ENCODE assay signal across 15 cellular contexts in the genomic region with DNA sequence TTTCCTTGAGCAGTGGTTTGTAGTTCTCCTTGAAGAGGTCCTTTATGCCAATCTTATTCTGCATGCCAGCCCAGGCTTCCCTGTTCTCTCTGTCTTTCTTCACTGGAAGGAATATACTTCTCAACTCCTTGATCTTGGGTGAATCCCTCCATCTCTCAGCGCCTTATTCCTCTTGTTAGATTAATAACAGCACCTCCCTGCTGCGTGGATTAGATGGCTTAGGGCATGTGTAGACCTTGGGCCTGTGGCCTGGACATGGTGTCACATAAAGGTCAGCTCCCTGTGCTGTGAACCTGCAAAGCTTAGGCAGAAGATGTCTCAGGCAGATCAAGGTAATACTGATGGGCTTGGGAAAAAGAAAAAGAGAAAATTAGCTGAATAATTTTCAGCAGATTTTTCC. TPM values are rescaled to one million over a fixed set of nuclear protein-coding genes. Genes with fewer than 3 reads are reported as not detected.
A peak's percentile ranks its signal among the peaks of the same experiment; 100 is the strongest.
DNase-seq lines count a peak whose midpoint lies in the region; ATAC-seq and TF ChIP-seq lines count a peak whose summit lies in the region.
"Had no signal": no experiment of that assay in that cellular context is flagged by ENCODE, and none has a peak within 500 bp of the region (broad histone marks: within the 10 kb centered on the region; RNA-seq: fewer than 3 reads in every experiment).

No MANE protein-coding gene starts in this region.

- H3K36me3 ChIP-seq in esophagus muscularis mucosa (no peaks in the 10 kb centered on the region), BE2C (no peaks in the 10 kb centered on the region)
- H3K36me3 ChIP-seq: Peyer's patch had no signal

- 91% methylated on average over 2 of the region's 2 CpGs for WGBS in esophagus muscularis mucosa

- H3K4me1 Mint-ChIP-seq in activated naive CD8-positive, alpha-beta T cell (ENCODE audit: low read depth) = peaks cover 72% of the 10 kb centered on the region
- H3K4me1 Mint-ChIP-seq in activated naive CD8-positive, alpha-beta T cell treated with anti-CD3 and anti-CD28 coated beads, Interleukin-2, amount 50 U/mL, for 24 hours = peaks cover 81% of the 10 kb centered on the region

- no peak overlapping the region for H3K4me3 Mint-ChIP-seq in activated naive CD8-positive, alpha-beta T cell
- no peak overlapping the region for H3K4me3 Mint-ChIP-seq in activated naive CD8-positive, alpha-beta T cell treated with anti-CD3 and anti-CD28 coated beads, Interleukin-2, amount 50 U/mL, for 24 hours

- intact Hi-C loops in esophagus muscularis mucosa (cut with DNase I) = no loop called here

- H3K27me3 ChIP-seq in esophagus muscularis mucosa = peaks cover 0 to 32% (median 0%) of the 10 kb centered on the region in 4 donors
- no peaks in the 10 kb centered on the region for H3K27me3 ChIP-seq in BE2C
- H3K27me3 ChIP-seq: Peyer's patch had no signal

- TF ChIP-seq CTCF in esophagus muscularis mucosa (IDR thresholded peaks at IDR 0.05) = no peak
- no peak for TF ChIP-seq CTCF in BE2C (IDR thresholded peaks at IDR 0.05; ENCODE audit: low read depth, low read length)

- H3K4me3 ChIP-seq in esophagus muscularis mucosa (no peak overlapping the region), BE2C (ENCODE audit: low read depth, low read length) (no peak overlapping the region)
- H3K4me3 ChIP-seq: Peyer's patch had no signal

- H3K36me3 Mint-ChIP-seq in activated naive CD8-positive, alpha-beta T cell = peaks cover 25% of the 10 kb centered on the region
- H3K36me3 Mint-ChIP-seq in activated naive CD8-positive, alpha-beta T cell treated with anti-CD3 and anti-CD28 coated beads, Interleukin-2, amount 50 U/mL, for 24 hours (ENCODE audit: low read depth) = peaks cover 25% of the 10 kb centered on the region

- TF ChIP-seq POLR2A in esophagus muscularis mucosa (IDR thresholded peaks at IDR 0.05; ENCODE audit: low read depth) = no peak

- ATAC-seq in activated naive CD8-positive, alpha-beta T cell treated with anti-CD3 and anti-CD28 coated beads, Interleukin-2, amount 50 U/mL, for 24 hours = no peak

- no peaks in the 10 kb centered on the region for H3K27me3 Mint-ChIP-seq in activated naive CD8-positive, alpha-beta T cell
- H3K27me3 Mint-ChIP-seq in activated naive CD8-positive, alpha-beta T cell treated with anti-CD3 and anti-CD28 coated beads, Interleukin-2, amount 50 U/mL, for 24 hours = no peaks in the 10 kb centered on the region

- H3K27ac Mint-ChIP-seq in activated naive CD8-positive, alpha-beta T cell = peak overlapping the region; percentile 78
- no peak overlapping the region for H3K27ac Mint-ChIP-seq in activated naive CD8-positive, alpha-beta T cell treated with anti-CD3 and anti-CD28 coated beads, Interleukin-2, amount 50 U/mL, for 24 hours

- no peak overlapping the region for H3K27ac ChIP-seq in esophagus muscularis mucosa (replicated peaks in 1 of 4)
- H3K27ac ChIP-seq in caudate nucleus (ENCODE audit: low read depth, low read length) = no peak overlapping the region

- peaks cover 0 to 8% (median 0%) of the 10 kb centered on the region in 4 donors for H3K9me3 ChIP-seq in esophagus muscularis mucosa
- H3K9me3 ChIP-seq in BE2C = no peaks in the 10 kb centered on the region
- H3K9me3 ChIP-seq: Peyer's patch had no signal

- H3K4me1 ChIP-seq in esophagus muscularis mucosa = no peaks in the 10 kb centered on the region
- H3K4me1 ChIP-seq in BE2C = no peaks in the 10 kb centered on the region
- H3K4me1 ChIP-seq: Peyer's patch had no signal

- no peak for DNase-seq in activated naive CD8-positive, alpha-beta T cell treated with anti-CD3 and anti-CD28 coated beads, Interleukin-2, amount 50 U/mL, for 24 hours
- peak; percentile 19 for DNase-seq in NAMALWA (ENCODE audit: low spot score)
- peak; percentile 80 for DNase-seq in esophagus muscularis mucosa (ENCODE audit: extremely low spot score)
- no peak for DNase-seq in BE2C
- no peak for DNase-seq in caudate nucleus (lab: John Stamatoyannopoulos, UW)
- DNase-seq in activated CD4-positive, alpha-beta T cell treated with anti-CD3 and anti-CD28 coated beads for 48 hours = no peak
- DNase-seq: COR-L47, KBM-7, NCI-H1092, NCI-H1694, NCI-H774, Right ventricle myocardium superior had no signal

- no peaks in the 10 kb centered on the region for H3K9me3 Mint-ChIP-seq in activated naive CD8-positive, alpha-beta T cell (ENCODE audit: low read depth)
- no peaks in the 10 kb centered on the region for H3K9me3 Mint-ChIP-seq in activated naive CD8-positive, alpha-beta T cell treated with anti-CD3 and anti-CD28 coated beads, Interleukin-2, amount 50 U/mL, for 24 hours

- TF ChIP-seq EP300 in esophagus muscularis mucosa (IDR thresholded peaks at IDR 0.05) = no peak

RNA-seq across cellular contexts. Expression of gene ZNF831, which starts 18.3 kb away (rescaled TPM):
- total RNA-seq in esophagus muscularis mucosa = 1 to 10 TPM in 1 of 4 donors, under 1 TPM in 3; 0.34 to 1.3 (median 0.56) TPM
- not detected for polyA plus RNA-seq in BE2C (2012; ENCODE audit: insufficient read depth, insufficient read length, low read depth)
- total RNA-seq: M059J had no signal

Comparison
In these comparisons a context has a peak if more than half of its experiments do, and no peak if none do; other contexts are left out.
1. DNase-seq: peak in NAMALWA (single experiment) and esophagus muscularis mucosa (single experiment); none in activated naive CD8-positive, alpha-beta T cell treated with anti-CD3 and anti-CD28 coated beads, Interleukin-2, amount 50 U/mL, for 24 hours (single experiment), BE2C (single experiment), caudate nucleus (0 of 61) and activated CD4-positive, alpha-beta T cell treated with anti-CD3 and anti-CD28 coated beads for 48 hours (single experiment).